1 cellular context compared by ENCODE assay signal in genomic region chr5:10762178-10762775, GRCh38.
A peak's percentile ranks its signal among the peaks of the same experiment; 100 is the strongest.
TF ChIP-seq lines count a peak whose summit lies in the region.

No MANE protein-coding gene starts in this region.

TF ChIP-seq in K562, 482 proteins besides CTCF, POLR2A, EP300 and RAD21 (continued from another document and continues in another):
- TF ChIP-seq PPARD (CRISPR knock-in tag; IDR thresholded peaks at IDR 0.05) (no peak), MXI1 (IDR thresholded peaks at IDR 0.05; ENCODE audit: low read depth, low read length) (no peak), NCOA4 (IDR thresholded peaks at IDR 0.05; ENCODE audit: partially characterized antibody) (no peak), ZNF436 (CRISPR knock-in tag; IDR thresholded peaks at IDR 0.05) (no peak), FOXP4 (CRISPR knock-in tag; IDR thresholded peaks at IDR 0.05; ENCODE audit: borderline replicate concordance) (no peak), TOE1 (IDR thresholded peaks at IDR 0.05; ENCODE audit: borderline replicate concordance) (no peak), TOE1 (CRISPR knock-in tag; IDR thresholded peaks at IDR 0.05; ENCODE audit: borderline replicate concordance, low read depth) (no peak; the same call in 1 of the 2 replicates), EP400 (IDR thresholded peaks at IDR 0.05) (no peak; the same call in 1 of the 2 replicates), FOXA1 (IDR thresholded peaks at IDR 0.05; ENCODE audit: borderline replicate concordance) (no peak), ZNF766 (CRISPR knock-in tag; conservative IDR thresholded peaks at IDR 0.05) (no peak), MITF (IDR thresholded peaks at IDR 0.05) (no peak), NR2C2 (CRISPR knock-in tag; IDR thresholded peaks at IDR 0.05) (no peak), NR2C2 (tag; IDR thresholded peaks at IDR 0.05) (peak; percentile 72), THAP7 (CRISPR knock-in tag; IDR thresholded peaks at IDR 0.05) (no peak), ERF (CRISPR knock-in tag; IDR thresholded peaks at IDR 0.05) (no peak), NONO (IDR thresholded peaks at IDR 0.05; ENCODE audit: low read depth in 2 of 2, low read length in 1 of 2) (no peak), HNRNPK (IDR thresholded peaks at IDR 0.05; ENCODE audit: low read depth, low read length, poor library complexity, severe bottlenecking) (no peak), RUNX1 (IDR thresholded peaks at IDR 0.05; ENCODE audit: low read depth) (no peak), THRAP3 (IDR thresholded peaks at IDR 0.05; ENCODE audit: borderline replicate concordance) (no peak), HNRNPH1 (optimal IDR thresholded peaks at IDR 0.05; ENCODE audit: low read depth, low read length) (no peak), GTF2E2 (tag; IDR thresholded peaks at IDR 0.05) (no peak), RBM34 (IDR thresholded peaks at IDR 0.05; ENCODE audit: borderline replicate concordance, insufficient read depth, low read length) (no peak), SMAD3 (CRISPR knock-in tag; conservative IDR thresholded peaks at IDR 0.05) (no peak), NCOA1 (IDR thresholded peaks at IDR 0.05; ENCODE audit: low read depth) (no peak), SMARCA5 (IDR thresholded peaks at IDR 0.05) (no peak), DMBX1 (CRISPR knock-in tag; IDR thresholded peaks at IDR 0.05; ENCODE audit: borderline replicate concordance) (peak; percentile 77), ARID1B (IDR thresholded peaks at IDR 0.05) (no peak), TAF7 (tag; IDR thresholded peaks at IDR 0.05) (no peak), ZZZ3 (IDR thresholded peaks at IDR 0.05) (no peak), TCF7L2 (IDR thresholded peaks at IDR 0.05; ENCODE audit: low read depth, low read length) (no peak), MAZ (CRISPR knock-in tag; conservative IDR thresholded peaks at IDR 0.05 in 1 of 2, IDR thresholded peaks at IDR 0.05 in 1 of 2) (no peak; a peak in 1 of 4 replicates), BCOR (IDR thresholded peaks at IDR 0.05) (no peak), ZNF561 (CRISPR knock-in tag; conservative IDR thresholded peaks at IDR 0.05) (no peak), ZSCAN29 (IDR thresholded peaks at IDR 0.05) (no peak), USF1 (CRISPR knock-in tag; IDR thresholded peaks at IDR 0.05) (no peak), SAFB2 (IDR thresholded peaks at IDR 0.05; ENCODE audit: borderline replicate concordance, low read depth, low read length, severe bottlenecking) (no peak), MAFF (IDR thresholded peaks at IDR 0.05; ENCODE audit: low read length) (no peak), ZC3H4 (CRISPR knock-in tag; IDR thresholded peaks at IDR 0.05; ENCODE audit: borderline replicate concordance) (peak; percentile 35; the same call in 1 of the 2 replicates), ELK3 (CRISPR knock-in tag; IDR thresholded peaks at IDR 0.05) (0 out of 2 replicates have a peak, but pooled peaks have one; percentile 9), ZNF212 (CRISPR knock-in tag; IDR thresholded peaks at IDR 0.05) (no peak), AFF1 (IDR thresholded peaks at IDR 0.05; ENCODE audit: low read depth in 1 of 2, partially characterized antibody in 2 of 2) (peak in 1 of 2 experiments; percentile 33), RREB1 (CRISPR knock-in tag; IDR thresholded peaks at IDR 0.05) (no peak), ZNF589 (CRISPR knock-in tag; IDR thresholded peaks at IDR 0.05; ENCODE audit: low read depth) (peak; percentile 32; the same call in 1 of the 2 replicates), HBP1 (CRISPR knock-in tag; IDR thresholded peaks at IDR 0.05) (no peak), ARID2 (IDR thresholded peaks at IDR 0.05) (no peak), HMG20B (CRISPR knock-in tag; IDR thresholded peaks at IDR 0.05) (no peak), TEAD1 (CRISPR knock-in tag; IDR thresholded peaks at IDR 0.05) (peak in 1 of 2 experiments; percentile 26; a peak in 1 of 4 replicates), ZFP30 (CRISPR knock-in tag; IDR thresholded peaks at IDR 0.05; ENCODE audit: borderline replicate concordance) (no peak), ARHGAP35 (IDR thresholded peaks at IDR 0.05; ENCODE audit: partially characterized antibody) (no peak), ZBTB5 (IDR thresholded peaks at IDR 0.05) (no peak), ZNF217 (CRISPR knock-in tag; IDR thresholded peaks at IDR 0.05) (no peak), TAL1 (IDR thresholded peaks at IDR 0.05) (no peak)
